In the genomic region with DNA sequence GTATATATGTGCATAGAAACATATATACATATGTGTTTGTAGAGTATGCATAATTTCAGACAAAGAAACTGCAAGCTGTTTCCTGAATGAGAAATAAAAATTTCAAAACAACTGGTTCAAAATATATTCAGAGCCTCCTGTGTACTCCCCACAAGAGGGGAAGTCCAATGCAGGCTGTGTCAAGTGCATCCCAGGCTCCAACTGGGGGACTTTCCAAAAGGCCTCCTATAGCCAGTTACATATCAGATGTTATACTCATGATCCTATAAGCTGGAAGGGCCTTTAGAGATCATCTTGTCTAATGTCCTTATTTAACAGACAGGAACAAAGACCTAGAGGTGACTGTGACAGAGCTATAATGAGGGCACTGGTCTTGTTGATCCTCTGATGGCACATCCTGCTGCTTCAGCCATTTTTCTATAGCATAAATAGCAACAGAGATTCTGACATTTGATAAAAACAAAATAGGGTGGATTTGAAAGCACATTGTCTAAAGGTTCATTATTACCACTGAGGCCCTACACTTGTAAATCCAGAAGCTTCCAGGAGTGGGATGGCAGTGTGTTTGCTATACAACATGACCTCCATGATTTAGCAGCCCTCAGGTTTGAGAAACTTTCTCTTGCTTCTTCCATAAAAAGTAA, we compare ENCODE assay signal across 1 cellular context.
TF ChIP-seq lines count a peak whose summit lies in the region.

No MANE protein-coding gene starts in this region.

TF ChIP-seq in GM12878, 131 proteins besides CTCF, POLR2A, EP300 and RAD21 (continued from another document and continues in another):
- TF ChIP-seq, protein P1, sequence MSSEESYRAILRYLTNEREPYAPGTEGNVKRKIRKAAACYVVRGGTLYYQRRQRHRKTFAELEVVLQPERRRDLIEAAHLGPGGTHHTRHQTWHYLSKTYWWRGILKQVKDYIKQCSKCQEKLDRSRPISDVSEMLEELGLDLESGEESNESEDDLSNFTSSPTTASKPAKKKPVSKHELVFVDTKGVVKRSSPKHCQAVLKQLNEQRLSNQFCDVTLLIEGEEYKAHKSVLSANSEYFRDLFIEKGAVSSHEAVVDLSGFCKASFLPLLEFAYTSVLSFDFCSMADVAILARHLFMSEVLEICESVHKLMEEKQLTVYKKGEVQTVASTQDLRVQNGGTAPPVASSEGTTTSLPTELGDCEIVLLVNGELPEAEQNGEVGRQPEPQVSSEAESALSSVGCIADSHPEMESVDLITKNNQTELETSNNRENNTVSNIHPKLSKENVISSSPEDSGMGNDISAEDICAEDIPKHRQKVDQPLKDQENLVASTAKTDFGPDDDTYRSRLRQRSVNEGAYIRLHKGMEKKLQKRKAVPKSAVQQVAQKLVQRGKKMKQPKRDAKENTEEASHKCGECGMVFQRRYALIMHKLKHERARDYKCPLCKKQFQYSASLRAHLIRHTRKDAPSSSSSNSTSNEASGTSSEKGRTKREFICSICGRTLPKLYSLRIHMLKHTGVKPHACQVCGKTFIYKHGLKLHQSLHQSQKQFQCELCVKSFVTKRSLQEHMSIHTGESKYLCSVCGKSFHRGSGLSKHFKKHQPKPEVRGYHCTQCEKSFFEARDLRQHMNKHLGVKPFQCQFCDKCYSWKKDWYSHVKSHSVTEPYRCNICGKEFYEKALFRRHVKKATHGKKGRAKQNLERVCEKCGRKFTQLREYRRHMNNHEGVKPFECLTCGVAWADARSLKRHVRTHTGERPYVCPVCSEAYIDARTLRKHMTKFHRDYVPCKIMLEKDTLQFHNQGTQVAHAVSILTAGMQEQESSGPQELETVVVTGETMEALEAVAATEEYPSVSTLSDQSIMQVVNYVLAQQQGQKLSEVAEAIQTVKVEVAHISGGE (CRISPR knock-in tag; IDR thresholded peaks at IDR 0.05) = no peak
- no peak for TF ChIP-seq RCOR1 (conservative IDR thresholded peaks at IDR 0.05; ENCODE audit: low read depth, low read length)
- no peak for TF ChIP-seq MYB (IDR thresholded peaks at IDR 0.05; ENCODE audit: borderline replicate concordance, low read depth, low read length)
- 0 out of 2 replicates have a peak, but pooled peaks have one; percentile 16 for TF ChIP-seq RUNX3 (IDR thresholded peaks at IDR 0.05; ENCODE audit: low read length)
- TF ChIP-seq, protein P2, sequence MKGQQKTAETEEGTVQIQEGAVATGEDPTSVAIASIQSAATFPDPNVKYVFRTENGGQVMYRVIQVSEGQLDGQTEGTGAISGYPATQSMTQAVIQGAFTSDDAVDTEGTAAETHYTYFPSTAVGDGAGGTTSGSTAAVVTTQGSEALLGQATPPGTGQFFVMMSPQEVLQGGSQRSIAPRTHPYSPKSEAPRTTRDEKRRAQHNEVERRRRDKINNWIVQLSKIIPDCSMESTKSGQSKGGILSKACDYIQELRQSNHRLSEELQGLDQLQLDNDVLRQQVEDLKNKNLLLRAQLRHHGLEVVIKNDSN (IDR thresholded peaks at IDR 0.05; ENCODE audit: borderline replicate concordance, extremely low read length, insufficient read depth, low read depth, low read length) = no peak
- no peak for TF ChIP-seq HCFC1 (IDR thresholded peaks at IDR 0.05; ENCODE audit: low read length)
- TF ChIP-seq CUX1 (IDR thresholded peaks at IDR 0.05; ENCODE audit: insufficient replicate concordance, low read depth, low read length) = peak; percentile 32
- no peak for TF ChIP-seq NR2C2 (IDR thresholded peaks at IDR 0.05; ENCODE audit: borderline replicate concordance, control insufficient read depth, insufficient read length, low read depth)
- no peak for TF ChIP-seq SREBF2 (IDR thresholded peaks at IDR 0.05; ENCODE audit: low read length)
- TF ChIP-seq, protein P3, sequence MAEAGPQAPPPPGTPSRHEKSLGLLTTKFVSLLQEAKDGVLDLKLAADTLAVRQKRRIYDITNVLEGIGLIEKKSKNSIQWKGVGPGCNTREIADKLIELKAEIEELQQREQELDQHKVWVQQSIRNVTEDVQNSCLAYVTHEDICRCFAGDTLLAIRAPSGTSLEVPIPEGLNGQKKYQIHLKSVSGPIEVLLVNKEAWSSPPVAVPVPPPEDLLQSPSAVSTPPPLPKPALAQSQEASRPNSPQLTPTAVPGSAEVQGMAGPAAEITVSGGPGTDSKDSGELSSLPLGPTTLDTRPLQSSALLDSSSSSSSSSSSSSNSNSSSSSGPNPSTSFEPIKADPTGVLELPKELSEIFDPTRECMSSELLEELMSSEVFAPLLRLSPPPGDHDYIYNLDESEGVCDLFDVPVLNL (IDR thresholded peaks at IDR 0.05; ENCODE audit: low read depth, low read length) = no peak
- TF ChIP-seq, protein P4, sequence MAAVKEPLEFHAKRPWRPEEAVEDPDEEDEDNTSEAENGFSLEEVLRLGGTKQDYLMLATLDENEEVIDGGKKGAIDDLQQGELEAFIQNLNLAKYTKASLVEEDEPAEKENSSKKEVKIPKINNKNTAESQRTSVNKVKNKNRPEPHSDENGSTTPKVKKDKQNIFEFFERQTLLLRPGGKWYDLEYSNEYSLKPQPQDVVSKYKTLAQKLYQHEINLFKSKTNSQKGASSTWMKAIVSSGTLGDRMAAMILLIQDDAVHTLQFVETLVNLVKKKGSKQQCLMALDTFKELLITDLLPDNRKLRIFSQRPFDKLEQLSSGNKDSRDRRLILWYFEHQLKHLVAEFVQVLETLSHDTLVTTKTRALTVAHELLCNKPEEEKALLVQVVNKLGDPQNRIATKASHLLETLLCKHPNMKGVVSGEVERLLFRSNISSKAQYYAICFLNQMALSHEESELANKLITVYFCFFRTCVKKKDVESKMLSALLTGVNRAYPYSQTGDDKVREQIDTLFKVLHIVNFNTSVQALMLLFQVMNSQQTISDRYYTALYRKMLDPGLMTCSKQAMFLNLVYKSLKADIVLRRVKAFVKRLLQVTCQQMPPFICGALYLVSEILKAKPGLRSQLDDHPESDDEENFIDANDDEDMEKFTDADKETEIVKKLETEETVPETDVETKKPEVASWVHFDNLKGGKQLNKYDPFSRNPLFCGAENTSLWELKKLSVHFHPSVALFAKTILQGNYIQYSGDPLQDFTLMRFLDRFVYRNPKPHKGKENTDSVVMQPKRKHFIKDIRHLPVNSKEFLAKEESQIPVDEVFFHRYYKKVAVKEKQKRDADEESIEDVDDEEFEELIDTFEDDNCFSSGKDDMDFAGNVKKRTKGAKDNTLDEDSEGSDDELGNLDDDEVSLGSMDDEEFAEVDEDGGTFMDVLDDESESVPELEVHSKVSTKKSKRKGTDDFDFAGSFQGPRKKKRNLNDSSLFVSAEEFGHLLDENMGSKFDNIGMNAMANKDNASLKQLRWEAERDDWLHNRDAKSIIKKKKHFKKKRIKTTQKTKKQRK (IDR thresholded peaks at IDR 0.05; ENCODE audit: low read depth, low read length) = no peak
- TF ChIP-seq CHD4 (IDR thresholded peaks at IDR 0.05) = no peak
- TF ChIP-seq GATAD2B (conservative IDR thresholded peaks at IDR 0.05; ENCODE audit: low read depth) = no peak
- no peak for TF ChIP-seq MEF2B (IDR thresholded peaks at IDR 0.05; ENCODE audit: partially characterized antibody, poor library complexity, severe bottlenecking)
- no peak for TF ChIP-seq SRF (IDR thresholded peaks at IDR 0.05; ENCODE audit: low read depth in 2 of 2, low read length in 2 of 2)
- TF ChIP-seq, protein P5, sequence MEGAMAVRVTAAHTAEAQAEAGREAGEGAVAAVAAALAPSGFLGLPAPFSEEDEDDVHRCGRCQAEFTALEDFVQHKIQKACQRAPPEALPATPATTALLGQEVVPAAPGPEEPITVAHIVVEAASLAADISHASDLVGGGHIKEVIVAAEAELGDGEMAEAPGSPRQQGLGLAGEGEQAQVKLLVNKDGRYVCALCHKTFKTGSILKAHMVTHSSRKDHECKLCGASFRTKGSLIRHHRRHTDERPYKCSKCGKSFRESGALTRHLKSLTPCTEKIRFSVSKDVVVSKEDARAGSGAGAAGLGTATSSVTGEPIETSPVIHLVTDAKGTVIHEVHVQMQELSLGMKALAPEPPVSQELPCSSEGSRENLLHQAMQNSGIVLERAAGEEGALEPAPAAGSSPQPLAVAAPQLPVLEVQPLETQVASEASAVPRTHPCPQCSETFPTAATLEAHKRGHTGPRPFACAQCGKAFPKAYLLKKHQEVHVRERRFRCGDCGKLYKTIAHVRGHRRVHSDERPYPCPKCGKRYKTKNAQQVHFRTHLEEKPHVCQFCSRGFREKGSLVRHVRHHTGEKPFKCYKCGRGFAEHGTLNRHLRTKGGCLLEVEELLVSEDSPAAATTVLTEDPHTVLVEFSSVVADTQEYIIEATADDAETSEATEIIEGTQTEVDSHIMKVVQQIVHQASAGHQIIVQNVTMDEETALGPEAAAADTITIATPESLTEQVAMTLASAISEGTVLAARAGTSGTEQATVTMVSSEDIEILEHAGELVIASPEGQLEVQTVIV (IDR thresholded peaks at IDR 0.05; ENCODE audit: borderline replicate concordance, partially characterized antibody) = no peak
- TF ChIP-seq, protein P6, sequence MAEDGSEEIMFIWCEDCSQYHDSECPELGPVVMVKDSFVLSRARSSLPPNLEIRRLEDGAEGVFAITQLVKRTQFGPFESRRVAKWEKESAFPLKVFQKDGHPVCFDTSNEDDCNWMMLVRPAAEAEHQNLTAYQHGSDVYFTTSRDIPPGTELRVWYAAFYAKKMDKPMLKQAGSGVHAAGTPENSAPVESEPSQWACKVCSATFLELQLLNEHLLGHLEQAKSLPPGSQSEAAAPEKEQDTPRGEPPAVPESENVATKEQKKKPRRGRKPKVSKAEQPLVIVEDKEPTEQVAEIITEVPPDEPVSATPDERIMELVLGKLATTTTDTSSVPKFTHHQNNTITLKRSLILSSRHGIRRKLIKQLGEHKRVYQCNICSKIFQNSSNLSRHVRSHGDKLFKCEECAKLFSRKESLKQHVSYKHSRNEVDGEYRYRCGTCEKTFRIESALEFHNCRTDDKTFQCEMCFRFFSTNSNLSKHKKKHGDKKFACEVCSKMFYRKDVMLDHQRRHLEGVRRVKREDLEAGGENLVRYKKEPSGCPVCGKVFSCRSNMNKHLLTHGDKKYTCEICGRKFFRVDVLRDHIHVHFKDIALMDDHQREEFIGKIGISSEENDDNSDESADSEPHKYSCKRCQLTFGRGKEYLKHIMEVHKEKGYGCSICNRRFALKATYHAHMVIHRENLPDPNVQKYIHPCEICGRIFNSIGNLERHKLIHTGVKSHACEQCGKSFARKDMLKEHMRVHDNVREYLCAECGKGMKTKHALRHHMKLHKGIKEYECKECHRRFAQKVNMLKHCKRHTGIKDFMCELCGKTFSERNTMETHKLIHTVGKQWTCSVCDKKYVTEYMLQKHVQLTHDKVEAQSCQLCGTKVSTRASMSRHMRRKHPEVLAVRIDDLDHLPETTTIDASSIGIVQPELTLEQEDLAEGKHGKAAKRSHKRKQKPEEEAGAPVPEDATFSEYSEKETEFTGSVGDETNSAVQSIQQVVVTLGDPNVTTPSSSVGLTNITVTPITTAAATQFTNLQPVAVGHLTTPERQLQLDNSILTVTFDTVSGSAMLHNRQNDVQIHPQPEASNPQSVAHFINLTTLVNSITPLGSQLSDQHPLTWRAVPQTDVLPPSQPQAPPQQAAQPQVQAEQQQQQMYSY (CRISPR knock-in tag; IDR thresholded peaks at IDR 0.05) = 0 out of 2 replicates have a peak, but pooled peaks have one; percentile 38
- peak; percentile 40; the same call in 1 of the 2 replicates for TF ChIP-seq DPF2 (IDR thresholded peaks at IDR 0.05)
- TF ChIP-seq ZSCAN29 (IDR thresholded peaks at IDR 0.05) = no peak
- TF ChIP-seq, protein P7, sequence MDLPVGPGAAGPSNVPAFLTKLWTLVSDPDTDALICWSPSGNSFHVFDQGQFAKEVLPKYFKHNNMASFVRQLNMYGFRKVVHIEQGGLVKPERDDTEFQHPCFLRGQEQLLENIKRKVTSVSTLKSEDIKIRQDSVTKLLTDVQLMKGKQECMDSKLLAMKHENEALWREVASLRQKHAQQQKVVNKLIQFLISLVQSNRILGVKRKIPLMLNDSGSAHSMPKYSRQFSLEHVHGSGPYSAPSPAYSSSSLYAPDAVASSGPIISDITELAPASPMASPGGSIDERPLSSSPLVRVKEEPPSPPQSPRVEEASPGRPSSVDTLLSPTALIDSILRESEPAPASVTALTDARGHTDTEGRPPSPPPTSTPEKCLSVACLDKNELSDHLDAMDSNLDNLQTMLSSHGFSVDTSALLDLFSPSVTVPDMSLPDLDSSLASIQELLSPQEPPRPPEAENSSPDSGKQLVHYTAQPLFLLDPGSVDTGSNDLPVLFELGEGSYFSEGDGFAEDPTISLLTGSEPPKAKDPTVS (IDR thresholded peaks at IDR 0.05; ENCODE audit: low read depth, low read length) = no peak
- no peak for TF ChIP-seq CHD2 (IDR thresholded peaks at IDR 0.05; ENCODE audit: borderline replicate concordance, low read depth, low read length)
- TF ChIP-seq KDM1A (IDR thresholded peaks at IDR 0.05; ENCODE audit: borderline replicate concordance) = no peak
- TF ChIP-seq, protein P8, sequence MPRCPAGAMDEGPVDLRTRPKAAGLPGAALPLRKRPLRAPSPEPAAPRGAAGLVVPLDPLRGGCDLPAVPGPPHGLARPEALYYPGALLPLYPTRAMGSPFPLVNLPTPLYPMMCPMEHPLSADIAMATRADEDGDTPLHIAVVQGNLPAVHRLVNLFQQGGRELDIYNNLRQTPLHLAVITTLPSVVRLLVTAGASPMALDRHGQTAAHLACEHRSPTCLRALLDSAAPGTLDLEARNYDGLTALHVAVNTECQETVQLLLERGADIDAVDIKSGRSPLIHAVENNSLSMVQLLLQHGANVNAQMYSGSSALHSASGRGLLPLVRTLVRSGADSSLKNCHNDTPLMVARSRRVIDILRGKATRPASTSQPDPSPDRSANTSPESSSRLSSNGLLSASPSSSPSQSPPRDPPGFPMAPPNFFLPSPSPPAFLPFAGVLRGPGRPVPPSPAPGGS (IDR thresholded peaks at IDR 0.05; ENCODE audit: borderline replicate concordance, insufficient read depth, low read depth, low read length, poor library complexity, severe bottlenecking) = no peak
- TF ChIP-seq SMAD1 (IDR thresholded peaks at IDR 0.05; ENCODE audit: low read depth, partially characterized antibody) = no peak
